In genomic region chr17:49404371-49404770, GRCh38 we compare ENCODE assay signal across 12 cellular contexts. TPM values are rescaled to one million over a fixed set of nuclear protein-coding genes. Genes with fewer than 3 reads are reported as not detected.
A peak's percentile ranks its signal among the peaks of the same experiment; 100 is the strongest.
DNase-seq lines count a peak whose midpoint lies in the region; ATAC-seq, FAIRE-seq and TF ChIP-seq lines count a peak whose summit lies in the region.
"Had no signal": no experiment of that assay in that cellular context is flagged by ENCODE, and none has a peak within 500 bp of the region (broad histone marks: within the 10 kb centered on the region; RNA-seq: fewer than 3 reads in every experiment).

No MANE protein-coding gene starts in this region.

- H3K27me3 ChIP-seq in endothelial cell of umbilical vein (ENCODE audit: control insufficient read depth in 2 of 2, insufficient read depth in 2 of 2, low read length in 2 of 2) = no peaks in the 10 kb centered on the region
- no peaks in the 10 kb centered on the region for H3K27me3 ChIP-seq in effector memory CD4-positive, alpha-beta T cell (replicated peaks; ENCODE audit: control insufficient read depth, insufficient read depth, low read length, poor library complexity, severe bottlenecking)

- no peak overlapping the region for H3K9ac ChIP-seq in endothelial cell of umbilical vein (replicated peaks; ENCODE audit: extremely low read depth, insufficient read depth, low read length)

- peak; percentile 43 for DNase-seq in OCI-LY7 (ENCODE audit: low spot score)
- DNase-seq in endothelial cell of umbilical vein (ENCODE audit: low read depth, low spot score) = no peak
- DNase-seq in stimulated activated naive CD8-positive, alpha-beta T cell treated with anti-CD3 and anti-CD28 coated beads, Interleukin-15, amount 100 ng/mL, for 72 hours = peak in 1 of 2 donors; percentile 25
- DNase-seq in NCI-H774 (lab: John Stamatoyannopoulos, UW) = no peak
- DNase-seq in effector memory CD4-positive, alpha-beta T cell = no peak
- no peak for DNase-seq in left colon
- DNase-seq: NCI-H510A treated with DMSO at 0.1 percent for 48 hours, SHP77 treated with DMSO at 0.1 percent for 48 hours had no signal

- intact Hi-C loops in OCI-LY7 (cut with micrococcal nuclease; ENCODE audit: unreplicated experiment) = no loop called here
- intact Hi-C loops in endothelial cell of umbilical vein (cut with micrococcal nuclease) = no loop called here
- intact Hi-C loops in left colon (cut with DNase I, micrococcal nuclease) = no loop called here

- no peak overlapping the region for H3K4me3 ChIP-seq in OCI-LY7 (ENCODE audit: low read depth, low read length, poor library complexity, severe bottlenecking)
- H3K4me3 ChIP-seq in endothelial cell of umbilical vein (replicated peaks in 1 of 3; ENCODE audit: insufficient read depth in 1 of 3, low read depth in 1 of 3, low read length in 3 of 3) = no peak overlapping the region
- H3K4me3 ChIP-seq in effector memory CD4-positive, alpha-beta T cell (ENCODE audit: insufficient read depth, low read depth, low read length, poor library complexity, severe bottlenecking) = no peak overlapping the region
- H3K4me3 ChIP-seq: GM23338, thoracic aorta had no signal

- H4K20me1 ChIP-seq in OCI-LY7 (ENCODE audit: insufficient read depth, low read length) = no peaks in the 10 kb centered on the region
- no peaks in the 10 kb centered on the region for H4K20me1 ChIP-seq in endothelial cell of umbilical vein (replicated peaks; ENCODE audit: control insufficient read depth, extremely low read depth, insufficient read depth, low read length)

- H3K9me2 ChIP-seq in OCI-LY7 (ENCODE audit: insufficient read depth, low read length) = no peaks in the 10 kb centered on the region

- CTCF ChIA-PET in OCI-LY7 (lab: Charles Lee; ENCODE audit: unreplicated experiment) (interaction anchor here (0.6 kb wide), 1 partner anchor 40 kb away, joined by 3 read pairs; no protein-coding TSS in a partner anchor), endothelial cell of umbilical vein (lab: Charles Lee) (no interaction called here)

- peaks cover 18% of the 10 kb centered on the region for H3K4me1 ChIP-seq in OCI-LY7 (ENCODE audit: insufficient read depth, low read length, poor library complexity, severe bottlenecking)
- no peaks in the 10 kb centered on the region for H3K4me1 ChIP-seq in endothelial cell of umbilical vein (ENCODE audit: control insufficient read depth, extremely low read depth, insufficient read depth, low read length)
- H3K4me1 ChIP-seq in effector memory CD4-positive, alpha-beta T cell (ENCODE audit: control insufficient read depth, insufficient read depth, low read length, poor library complexity, severe bottlenecking) = no peaks in the 10 kb centered on the region

- no peaks in the 10 kb centered on the region for H3K9me3 ChIP-seq in OCI-LY7 (ENCODE audit: low read length)
- no peaks in the 10 kb centered on the region for H3K9me3 ChIP-seq in endothelial cell of umbilical vein (replicated peaks; ENCODE audit: control insufficient read depth, insufficient read depth, low read length)
- no peaks in the 10 kb centered on the region for H3K9me3 ChIP-seq in effector memory CD4-positive, alpha-beta T cell (ENCODE audit: control insufficient read depth, low read length)
- H3K9me3 ChIP-seq: thoracic aorta had no signal

- H3K4me2 ChIP-seq in OCI-LY7 (ENCODE audit: low read length) = no peak overlapping the region
- H3K4me2 ChIP-seq in endothelial cell of umbilical vein (ENCODE audit: insufficient read depth, low read length) = no peak overlapping the region
- H3K4me2 ChIP-seq: GM23338 had no signal

- no peak for FAIRE-seq in endothelial cell of umbilical vein (lab: Jason Lieb, UNC)

- POLR2A ChIA-PET in OCI-LY7 (lab: Charles Lee) = no interaction called here
- POLR2A ChIA-PET in endothelial cell of umbilical vein (lab: Charles Lee) = no interaction called here

- no peaks in the 10 kb centered on the region for H3K27me3 Mint-ChIP-seq in stimulated activated naive CD8-positive, alpha-beta T cell treated with anti-CD3 and anti-CD28 coated beads, Interleukin-15, amount 100 ng/mL, for 72 hours

- no peaks in the 10 kb centered on the region for H3K79me2 ChIP-seq in OCI-LY7 (ENCODE audit: insufficient read depth, low read depth, low read length)
- H3K79me2 ChIP-seq in endothelial cell of umbilical vein (ENCODE audit: control insufficient read depth, insufficient read depth, low read length) = no peaks in the 10 kb centered on the region

- BruUV-seq in OCI-LY7 (replicated peaks; lab: Mats Ljungman, UMichigan) (TSS peak; percentile 51), endothelial cell of umbilical vein (replicated peaks; lab: Mats Ljungman, UMichigan) (TSS peak; percentile 21)

- peak overlapping the region; percentile 12 for H3K27ac ChIP-seq in OCI-LY7 (ENCODE audit: low read depth, low read length, poor library complexity, severe bottlenecking)
- H3K27ac ChIP-seq in endothelial cell of umbilical vein (ENCODE audit: insufficient read depth, low read depth, low read length) = no peak overlapping the region
- no peak overlapping the region for H3K27ac ChIP-seq in effector memory CD4-positive, alpha-beta T cell (ENCODE audit: insufficient read depth, low read length, poor library complexity, severe bottlenecking)
- H3K27ac ChIP-seq: thoracic aorta had no signal

- dilution Hi-C loops in endothelial cell of umbilical vein (cut with MboI; ENCODE audit: extremely low pct_ligation_motif_present, low sequenced_read_pairs) = no loop called here

- H3K4me3 Mint-ChIP-seq in stimulated activated naive CD8-positive, alpha-beta T cell treated with anti-CD3 and anti-CD28 coated beads, Interleukin-15, amount 100 ng/mL, for 72 hours = no peak overlapping the region
- H3K4me3 Mint-ChIP-seq: activated T-helper 1 cell treated with anti-CD3 and anti-CD28 coated beads, Interleukin-12 subunit alpha, Interleukin-12 subunit beta, Interleukin-2, Interleukin-4 antibody, amounts not matched to agents 30 ng/mL and 10 ng/mL and 1 ng/mL, durations not matched to agents 14 hours and 24 hours and 36 hours; GM23338 had no signal

- H3K9me3 Mint-ChIP-seq in stimulated activated naive CD8-positive, alpha-beta T cell treated with anti-CD3 and anti-CD28 coated beads, Interleukin-15, amount 100 ng/mL, for 72 hours = no peaks in the 10 kb centered on the region
- H3K9me3 Mint-ChIP-seq: activated T-helper 1 cell treated with anti-CD3 and anti-CD28 coated beads, Interleukin-12 subunit alpha, Interleukin-12 subunit beta, Interleukin-2, Interleukin-4 antibody, amounts not matched to agents 30 ng/mL and 10 ng/mL and 1 ng/mL, durations not matched to agents 14 hours and 24 hours and 36 hours; GM23338 had no signal

- TF ChIP-seq CTCF in OCI-LY7 (conservative IDR thresholded peaks at IDR 0.05; ENCODE audit: low read length) = no peak
- TF ChIP-seq CTCF in endothelial cell of umbilical vein (IDR thresholded peaks at IDR 0.05; ENCODE audit: extremely low read depth in 1 of 2, insufficient read depth in 1 of 2, low read depth in 1 of 2, low read length in 2 of 2) = no peak

- no peak overlapping the region for H3K27ac Mint-ChIP-seq in stimulated activated naive CD8-positive, alpha-beta T cell treated with anti-CD3 and anti-CD28 coated beads, Interleukin-15, amount 100 ng/mL, for 72 hours
- H3K27ac Mint-ChIP-seq: activated T-helper 1 cell treated with anti-CD3 and anti-CD28 coated beads, Interleukin-12 subunit alpha, Interleukin-12 subunit beta, Interleukin-2, Interleukin-4 antibody, amounts not matched to agents 30 ng/mL and 10 ng/mL and 1 ng/mL, durations not matched to agents 14 hours and 24 hours and 36 hours; GM23338 had no signal

- ATAC-seq in GM18907 (IDR thresholded peaks at IDR 0.05; ENCODE audit: unreplicated experiment) (peak; percentile 56), left colon (no peak)
- ATAC-seq in stimulated activated naive CD8-positive, alpha-beta T cell treated with anti-CD3 and anti-CD28 coated beads, Interleukin-15, amount 100 ng/mL, for 72 hours = peak; percentile 70
- ATAC-seq: GM23338 had no signal

- TF ChIP-seq POLR2A in endothelial cell of umbilical vein (IDR thresholded peaks at IDR 0.05; ENCODE audit: low read depth, low read length) = no peak

- H3K36me3 ChIP-seq in OCI-LY7 (ENCODE audit: insufficient read depth, low read length) (peaks cover 72% of the 10 kb centered on the region), endothelial cell of umbilical vein (ENCODE audit: control insufficient read depth in 2 of 2, extremely low read depth in 1 of 2, insufficient read depth in 2 of 2, low read length in 2 of 2) (peaks cover 25 to 41% of the 10 kb centered on the region in 2 experiments)
- peaks cover 53% of the 10 kb centered on the region for H3K36me3 ChIP-seq in effector memory CD4-positive, alpha-beta T cell (ENCODE audit: control insufficient read depth, insufficient read depth, low read length)

- peaks cover 53% of the 10 kb centered on the region for H3K4me1 Mint-ChIP-seq in stimulated activated naive CD8-positive, alpha-beta T cell treated with anti-CD3 and anti-CD28 coated beads, Interleukin-15, amount 100 ng/mL, for 72 hours

- H2AFZ ChIP-seq in OCI-LY7 (ENCODE audit: low read length) = no peak overlapping the region
- H2AFZ ChIP-seq in endothelial cell of umbilical vein (ENCODE audit: low read depth, low read length) = no peak overlapping the region
- H2AFZ ChIP-seq: GM23338 had no signal

- no peaks in the 10 kb centered on the region for H3K9me1 ChIP-seq in endothelial cell of umbilical vein (replicated peaks; ENCODE audit: control insufficient read depth, extremely low read depth, insufficient read depth, low read length)

RNA-seq across cellular contexts. Expression of gene PHB1, which starts 10.3 kb away (rescaled TPM):
- total RNA-seq in OCI-LY7 (2014; rRNA removed; shearing (Covaris generic)) = 131 and 137 TPM in 2 replicates
- total RNA-seq in OCI-LY7 (2022) (175 and 217 TPM in 2 replicates), endothelial cell of umbilical vein (222 and 231 TPM in 2 replicates), left colon (100 to 1,000 TPM; 213 to 244 TPM)
- 287 and 391 TPM in 2 replicates for polyA plus RNA-seq in endothelial cell of umbilical vein
- 259 and 343 TPM in 2 replicates for polyA plus RNA-seq in endothelial cell of umbilical vein (2011; cell fraction: cytosol; rRNA removed)
- 132 and 136 TPM in 2 replicates for polyA plus RNA-seq in endothelial cell of umbilical vein (2011; cell fraction: nucleus; rRNA removed)
- 347 and 407 TPM in 2 replicates for polyA plus RNA-seq in endothelial cell of umbilical vein (2012)
- 379 and 429 TPM in 2 replicates for polyA minus RNA-seq in endothelial cell of umbilical vein
- 152 TPM for polyA minus RNA-seq in endothelial cell of umbilical vein (2011; cell fraction: cytosol; rRNA and poly(A)+ RNA removed)
- 32.5 and 48.3 TPM in 2 replicates for polyA minus RNA-seq in endothelial cell of umbilical vein (2011; cell fraction: nucleus; rRNA and poly(A)+ RNA removed)

RNA-seq across cellular contexts. Expression of gene ZNF652, which starts 42.3 kb away (rescaled TPM):
- 35.4 and 36.8 TPM in 2 replicates for total RNA-seq in OCI-LY7 (2014; rRNA removed; shearing (Covaris generic))
- total RNA-seq in OCI-LY7 (2022) (69.7 and 81.0 TPM in 2 replicates), endothelial cell of umbilical vein (18.2 and 18.6 TPM in 2 replicates), left colon (10 to 100 TPM; 52.4 to 53.2 TPM)
- 6.1 and 6.2 TPM in 2 replicates for polyA plus RNA-seq in endothelial cell of umbilical vein
- polyA plus RNA-seq in endothelial cell of umbilical vein (2011; cell fraction: cytosol; rRNA removed) = 5.1 and 5.9 TPM in 2 replicates
- polyA plus RNA-seq in endothelial cell of umbilical vein (2011; cell fraction: nucleus; rRNA removed) = 16.3 and 19.9 TPM in 2 replicates
- 4.0 and 4.1 TPM in 2 replicates for polyA plus RNA-seq in endothelial cell of umbilical vein (2012)
- 22.8 and 24.6 TPM in 2 replicates for polyA minus RNA-seq in endothelial cell of umbilical vein
- polyA minus RNA-seq in endothelial cell of umbilical vein (2011; cell fraction: cytosol; rRNA and poly(A)+ RNA removed) = 30.3 TPM
- 19.1 and 23.9 TPM in 2 replicates for polyA minus RNA-seq in endothelial cell of umbilical vein (2011; cell fraction: nucleus; rRNA and poly(A)+ RNA removed)
